In genomic region chr6:147204060-147204785, GRCh38 we compare ENCODE assay signal across 8 cellular contexts. TPM values are rescaled to one million over a fixed set of nuclear protein-coding genes. Genes with fewer than 3 reads are reported as not detected.
DNase-seq lines count a peak whose midpoint lies in the region; ATAC-seq and TF ChIP-seq lines count a peak whose summit lies in the region.

Gene STXBP5, plus strand, starts transcription at chr6:147204417. Its CDS starts 116 bp downstream, at chr6:147204533.

- peak within 1 kb of the TSS; percentile 97 for H3K27ac Mint-ChIP-seq in endothelial cell (ENCODE audit: unreplicated experiment)
- H3K27ac Mint-ChIP-seq in stimulated activated effector memory CD8-positive, alpha-beta T cell treated with anti-CD3 and anti-CD28 coated beads, Interleukin-12 subunit alpha, Interleukin-12 subunit beta, amount 100 ng/mL, for 72 hours, result peak within 1 kb of the TSS; percentile 93

- ATAC-seq in HG02870 (IDR thresholded peaks at IDR 0.05; ENCODE audit: unreplicated experiment), result peak; percentile 19
- peak; percentile 34 for ATAC-seq in stimulated activated effector memory CD8-positive, alpha-beta T cell treated with anti-CD3 and anti-CD28 coated beads, Interleukin-12 subunit alpha, Interleukin-12 subunit beta, amount 100 ng/mL, for 72 hours

- DNase-seq in SIG-M5 treated with dmso at 0.1 percent for 504 hours (lab: John Stamatoyannopoulos, UW; ENCODE audit: unreplicated experiment) (peak; percentile 13), SIG-M5 (lab: John Stamatoyannopoulos, UW) (no peak), NCI-H460 (ENCODE audit: extremely low read depth, low read depth) (no peak), endothelial cell (ENCODE audit: low spot score) (peak; percentile 64), midbrain (lab: John Stamatoyannopoulos, UW) (peak; percentile 42)
- peak; percentile 70 for DNase-seq in activated CD8-positive, alpha-beta memory T cell treated with anti-CD3 and anti-CD28 coated beads, Interleukin-2, amount 50 U/mL, for 48 hours
- DNase-seq in stimulated activated effector memory CD8-positive, alpha-beta T cell treated with anti-CD3 and anti-CD28 coated beads, Interleukin-12 subunit alpha, Interleukin-12 subunit beta, amount 100 ng/mL, for 72 hours (ENCODE audit: low spot score in 2 of 2), result peak; percentile 30 to 76

- H3K4me3 Mint-ChIP-seq in endothelial cell (ENCODE audit: unreplicated experiment), result peak within 1 kb of the TSS; percentile 98
- H3K4me3 Mint-ChIP-seq in stimulated activated effector memory CD8-positive, alpha-beta T cell treated with anti-CD3 and anti-CD28 coated beads, Interleukin-12 subunit alpha, Interleukin-12 subunit beta, amount 100 ng/mL, for 72 hours, result peak within 1 kb of the TSS; percentile 86

- no peaks in the 10 kb centered on the region for H3K9me3 Mint-ChIP-seq in endothelial cell (ENCODE audit: unreplicated experiment)
- no peaks in the 10 kb centered on the region for H3K9me3 Mint-ChIP-seq in stimulated activated effector memory CD8-positive, alpha-beta T cell treated with anti-CD3 and anti-CD28 coated beads, Interleukin-12 subunit alpha, Interleukin-12 subunit beta, amount 100 ng/mL, for 72 hours

- peaks cover 9% of the 10 kb centered on the region for H3K36me3 Mint-ChIP-seq in endothelial cell (ENCODE audit: low read depth, unreplicated experiment)
- peaks cover 41% of the 10 kb centered on the region for H3K36me3 Mint-ChIP-seq in stimulated activated effector memory CD8-positive, alpha-beta T cell treated with anti-CD3 and anti-CD28 coated beads, Interleukin-12 subunit alpha, Interleukin-12 subunit beta, amount 100 ng/mL, for 72 hours

- H3K27me3 Mint-ChIP-seq in endothelial cell (ENCODE audit: unreplicated experiment), result peaks cover 16% of the 10 kb centered on the region

- peaks cover 25% of the 10 kb centered on the region for H3K4me1 Mint-ChIP-seq in endothelial cell (ENCODE audit: unreplicated experiment)
- H3K4me1 Mint-ChIP-seq in stimulated activated effector memory CD8-positive, alpha-beta T cell treated with anti-CD3 and anti-CD28 coated beads, Interleukin-12 subunit alpha, Interleukin-12 subunit beta, amount 100 ng/mL, for 72 hours, result peaks cover 23% of the 10 kb centered on the region

- TF ChIP-seq CTCF in endothelial cell (IDR thresholded peaks at IDR 0.05; ENCODE audit: unreplicated experiment), result no peak

RNA-seq across cellular contexts. Expression of gene STXBP5, which starts in this region (rescaled TPM):
- 15.3 and 22.5 TPM in 2 replicates for total RNA-seq in NCI-H460 (2014; rRNA removed; shearing (Covaris generic))
- 11.0 and 19.9 TPM in 2 replicates for polyA plus RNA-seq in NCI-H460 (2014; cell fraction: nucleus; rRNA removed)
- 26.9 TPM for total RNA-seq in endothelial cell (ENCODE audit: unreplicated experiment)

Comparison
In these comparisons a context has a peak if more than half of its experiments do, and no peak if none do; other contexts are left out.
1. DNase-seq: peak in SIG-M5 treated with dmso at 0.1 percent for 504 hours (single experiment), activated CD8-positive, alpha-beta memory T cell treated with anti-CD3 and anti-CD28 coated beads, Interleukin-2, amount 50 U/mL, for 48 hours (single experiment), endothelial cell (single experiment), midbrain (single experiment) and stimulated activated effector memory CD8-positive, alpha-beta T cell treated with anti-CD3 and anti-CD28 coated beads, Interleukin-12 subunit alpha, Interleukin-12 subunit beta, amount 100 ng/mL, for 72 hours (2 of 2); none in SIG-M5 (single experiment) and NCI-H460 (single experiment).